Comparison of ENCODE assay signal across 9 cellular contexts in the genomic region with DNA sequence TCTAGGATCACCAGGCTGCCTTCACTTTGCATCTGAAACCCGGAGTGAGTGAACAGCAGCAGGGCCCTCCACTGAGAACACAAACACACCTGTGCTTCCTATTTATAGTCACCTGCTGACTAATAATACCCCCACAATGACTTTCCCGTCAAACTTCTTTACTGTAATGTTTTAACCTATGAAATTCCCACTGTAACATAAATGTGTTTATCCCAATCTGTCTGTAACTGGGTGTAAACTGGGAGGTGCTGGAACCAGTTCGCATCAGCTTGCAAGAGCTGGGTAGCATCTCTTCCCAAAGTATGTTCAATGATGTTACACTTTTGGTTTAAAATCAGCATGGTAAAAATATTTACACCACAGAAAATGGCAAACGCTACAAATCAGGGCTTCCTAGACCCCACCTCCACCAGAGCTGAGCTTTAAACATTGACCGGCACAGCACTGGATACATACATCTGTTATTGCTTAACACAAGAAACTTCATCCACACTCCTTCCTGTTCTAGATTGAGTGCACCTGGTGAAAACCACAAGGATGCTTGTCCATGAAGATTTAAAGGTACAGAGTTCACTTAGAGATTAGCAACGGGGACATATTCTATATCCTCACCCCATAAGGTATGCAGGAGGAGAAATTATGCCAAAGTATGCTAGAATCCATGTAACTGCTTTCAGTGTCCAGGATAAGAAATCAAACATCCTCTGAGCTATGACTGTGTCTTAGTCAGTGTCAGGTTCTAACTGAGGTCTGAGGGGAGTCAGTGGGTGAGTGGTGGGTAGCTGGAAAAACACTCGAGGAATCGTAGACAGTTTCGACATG.
DNase-seq lines count a peak whose midpoint lies in the region; ATAC-seq and TF ChIP-seq lines count a peak whose summit lies in the region.
"Had no signal": no experiment of that assay in that cellular context is flagged by ENCODE, and none has a peak within 500 bp of the region (broad histone marks: within the 10 kb centered on the region; RNA-seq: fewer than 3 reads in every experiment).

No MANE protein-coding gene starts in this region.

- H3K4me3 ChIP-seq in GM12865 (ENCODE audit: low read depth, low read length) = peak overlapping the region; percentile 41; the same call in 1 of the 2 replicates
- H3K4me3 ChIP-seq in testis = no peak overlapping the region

- H3K27me3 ChIP-seq in testis = no peaks in the 10 kb centered on the region

- no peaks in the 10 kb centered on the region for H3K4me1 ChIP-seq in testis

- ATAC-seq in GM21423 (IDR thresholded peaks at IDR 0.05; ENCODE audit: unreplicated experiment) (peak; percentile 79), HG03354 (IDR thresholded peaks at IDR 0.05; ENCODE audit: poor library complexity, severe bottlenecking, unreplicated experiment) (peak; percentile 89)

- H3K27ac ChIP-seq in testis = no peak overlapping the region

- no peak overlapping the region for H3K4me3 Mint-ChIP-seq in activated naive CD4-positive, alpha-beta T cell treated with anti-CD3 and anti-CD28 coated beads for 36 hours
- H3K4me3 Mint-ChIP-seq: brain had no signal

- no peaks in the 10 kb centered on the region for H3K36me3 Mint-ChIP-seq in activated naive CD4-positive, alpha-beta T cell treated with anti-CD3 and anti-CD28 coated beads for 36 hours (ENCODE audit: low read depth)
- H3K36me3 Mint-ChIP-seq: brain had no signal

- H3K4me1 Mint-ChIP-seq in activated naive CD4-positive, alpha-beta T cell treated with anti-CD3 and anti-CD28 coated beads for 36 hours (ENCODE audit: low read depth) = peaks cover 19% of the 10 kb centered on the region
- H3K4me1 Mint-ChIP-seq: brain had no signal

- WGBS in testis, 2 donors = 77 to 83% methylated on average over 9 of the region's 9 CpGs

- peaks cover 9% of the 10 kb centered on the region for H3K9me3 Mint-ChIP-seq in activated naive CD4-positive, alpha-beta T cell treated with anti-CD3 and anti-CD28 coated beads for 36 hours

- no peak overlapping the region for H3K27ac Mint-ChIP-seq in activated naive CD4-positive, alpha-beta T cell treated with anti-CD3 and anti-CD28 coated beads for 36 hours
- H3K27ac Mint-ChIP-seq: brain had no signal

- no peaks in the 10 kb centered on the region for H3K27me3 Mint-ChIP-seq in activated naive CD4-positive, alpha-beta T cell treated with anti-CD3 and anti-CD28 coated beads for 36 hours (ENCODE audit: low read depth)
- H3K27me3 Mint-ChIP-seq: brain had no signal

- intact Hi-C loops in testis (cut with DNase I; ENCODE audit: low total_unique reads) = no loop called here
- intact Hi-C loops in activated naive CD4-positive, alpha-beta T cell treated with anti-CD3 and anti-CD28 coated beads for 36 hours (cut with micrococcal nuclease) = no loop called here

- DNase-seq in GM12865 (ENCODE audit: low read depth) = peak; percentile 91
- DNase-seq in amniotic epithelial cell (ENCODE audit: low read depth) = peak; percentile 46
- no peak for DNase-seq in kidney tubule cell (ENCODE audit: low spot score)
- no peak for DNase-seq in mesenteric fat pad (ENCODE audit: low spot score)
- no peak for DNase-seq in testis
- no peak for DNase-seq in activated naive CD4-positive, alpha-beta T cell treated with anti-CD3 and anti-CD28 coated beads for 36 hours

- CTCF ChIA-PET in activated naive CD4-positive, alpha-beta T cell treated with anti-CD3 and anti-CD28 coated beads for 36 hours (lab: Charles Lee) = interaction anchor here (0.5 to 2.0 kb wide), 3 partner anchors 12 to 407 kb away, joined by 4 to 6 read pairs (median 5); no protein-coding TSS in a partner anchor

- H3K9me3 ChIP-seq in testis = no peaks in the 10 kb centered on the region

- TF ChIP-seq CTCF in GM12865 (IDR thresholded peaks at IDR 0.05; ENCODE audit: insufficient read depth, low read depth, low read length, missing control alignments) (no peak), testis (IDR thresholded peaks at IDR 0.05) (no peak)

- no peak for TF ChIP-seq POLR2A in testis (IDR thresholded peaks at IDR 0.05)

- H3K36me3 ChIP-seq in testis (ENCODE audit: low read depth, missing control alignments) = no peaks in the 10 kb centered on the region

Comparison
In these comparisons a context has a peak if more than half of its experiments do, and no peak if none do; other contexts are left out.
1. DNase-seq: peak in GM12865 (single experiment) and amniotic epithelial cell (single experiment); none in kidney tubule cell (single experiment), mesenteric fat pad (single experiment), testis (single experiment) and activated naive CD4-positive, alpha-beta T cell treated with anti-CD3 and anti-CD28 coated beads for 36 hours (single experiment).